11 cellular contexts compared by ENCODE assay signal in genomic region chr4:38562751-38563198, GRCh38.
DNase-seq lines count a peak whose midpoint lies in the region; ATAC-seq, FAIRE-seq and TF ChIP-seq lines count a peak whose summit lies in the region.
"Had no signal": no experiment of that assay in that cellular context is flagged by ENCODE, and none has a peak within 500 bp of the region (broad histone marks: within the 10 kb centered on the region; RNA-seq: fewer than 3 reads in every experiment).

No MANE protein-coding gene starts in this region.

- H2BK5ac ChIP-seq in IMR-90 (ENCODE audit: low read depth, low read length, poor library complexity, severe bottlenecking), result no peak overlapping the region
- H2BK5ac ChIP-seq in H1 (ENCODE audit: low read depth, low read length), result no peak overlapping the region
- H2BK5ac ChIP-seq in mesenchymal stem cell (ENCODE audit: low read depth, low read length, poor library complexity, severe bottlenecking), result no peak overlapping the region

- H3K23me2 ChIP-seq in H1 (ENCODE audit: low read depth, low read length), result no peaks in the 10 kb centered on the region

- FAIRE-seq in H1 (lab: Jason Lieb, UNC), result no peak
- FAIRE-seq: HTR-8/SVneo had no signal

- H3K9me1 ChIP-seq in IMR-90 (ENCODE audit: insufficient read depth, low read length), result peaks cover 14% of the 10 kb centered on the region; the same call in 1 of the 2 replicates

- peak overlapping the region; percentile 66 for H3K14ac ChIP-seq in IMR-90 (replicated peaks; ENCODE audit: low read depth, low read length)
- H3K14ac ChIP-seq in H1 (ENCODE audit: insufficient read length), result no peak overlapping the region
- peak overlapping the region in 1 of 2 experiments; percentile 65 for H3K14ac ChIP-seq in mesenchymal stem cell (ENCODE audit: low read length in 2 of 2)

- peak overlapping the region; percentile 66; the same call in 1 of the 2 replicates for H3K18ac ChIP-seq in IMR-90 (ENCODE audit: low read depth, low read length)
- H3K18ac ChIP-seq in H1 (ENCODE audit: extremely low read depth, low read length), result no peak overlapping the region
- peak overlapping the region in 1 of 2 experiments; percentile 37 for H3K18ac ChIP-seq in mesenchymal stem cell (ENCODE audit: low read depth in 1 of 2, low read length in 2 of 2)

- peak overlapping the region; percentile 55 for H2AK9ac ChIP-seq in IMR-90 (replicated peaks; ENCODE audit: low read depth, low read length, poor library complexity)

- peak; percentile 45 for DNase-seq in AG20443 (ENCODE audit: low spot score)
- DNase-seq in IMR-90, result peak; percentile 28
- no peak for DNase-seq in H1 (ENCODE audit: low read depth in 1 of 2, low spot score in 2 of 2)
- peak; percentile 21 for DNase-seq in mesenchymal stem cell
- DNase-seq in vagina (ENCODE audit: extremely low spot score in 2 of 2), result no peak
- DNase-seq in ovary, result no peak
- DNase-seq: CD8-positive, alpha-beta memory T cell had no signal

- H2BK15ac ChIP-seq in IMR-90 (ENCODE audit: low read depth, low read length) (peak overlapping the region; percentile 77; the same call in 1 of the 3 replicates), H1 (ENCODE audit: low read length) (no peak overlapping the region), mesenchymal stem cell (ENCODE audit: low read depth, poor library complexity, severe bottlenecking) (no peak overlapping the region)

- TF ChIP-seq RAD21 in IMR-90 (IDR thresholded peaks at IDR 0.05; ENCODE audit: low read length) (no peak), H1 (IDR thresholded peaks at IDR 0.05 in 1 of 2, conservative IDR thresholded peaks at IDR 0.05 in 1 of 2; ENCODE audit: low read depth in 2 of 2, low read length in 2 of 2) (no peak)

- no peaks in the 10 kb centered on the region for H3K79me2 ChIP-seq in H1 (ENCODE audit: control insufficient read depth in 1 of 2, insufficient read depth in 2 of 2, low read length in 2 of 2)

- CTCF ChIA-PET in IMR-90 (lab: Yijun Ruan, JAX) (no interaction called here), H1 (lab: Charles Lee; ENCODE audit: partially characterized antibody) (interaction anchor here (0.7 to 1.0 kb wide), 2 partner anchors 9 to 27 kb away, joined by 3 read pairs; no protein-coding TSS in a partner anchor)

- H3K27ac ChIP-seq in IMR-90 (ENCODE audit: insufficient read depth, low read length), result peak overlapping the region; percentile 77; the same call in 1 of the 2 replicates
- no peak overlapping the region for H3K27ac ChIP-seq in H1 (ENCODE audit: low read depth, low read length)
- no peak overlapping the region for H3K27ac ChIP-seq in mesenchymal stem cell (ENCODE audit: low read length, poor library complexity, severe bottlenecking)
- H3K27ac ChIP-seq in vagina, result no peak overlapping the region
- H3K27ac ChIP-seq in ovary, result no peak overlapping the region
- H3K27ac ChIP-seq: Peyer's patch had no signal

- peaks cover 18% of the 10 kb centered on the region for H3K4me1 ChIP-seq in IMR-90 (ENCODE audit: control insufficient read depth, insufficient read depth, low read length)
- H3K4me1 ChIP-seq in H1 (replicated peaks in 1 of 4; ENCODE audit: control insufficient read depth in 3 of 4, insufficient read depth in 4 of 4, low read length in 3 of 4), result peaks cover 0 to 4% (median 0%) of the 10 kb centered on the region in 4 experiments; a peak in 1 of 7 replicates
- no peaks in the 10 kb centered on the region for H3K4me1 ChIP-seq in mesenchymal stem cell (ENCODE audit: control insufficient read depth, insufficient read depth, low read depth, low read length)
- peaks cover 28% of the 10 kb centered on the region for H3K4me1 ChIP-seq in vagina
- H3K4me1 ChIP-seq in ovary (ENCODE audit: insufficient read depth), result peaks cover 6% of the 10 kb centered on the region

- H3K4ac ChIP-seq in IMR-90 (ENCODE audit: low read depth, low read length), result peak overlapping the region; percentile 71
- no peak overlapping the region for H3K4ac ChIP-seq in H1 (replicated peaks; ENCODE audit: insufficient read length, low read depth, low read length)
- peak overlapping the region in 1 of 2 experiments; percentile 69 for H3K4ac ChIP-seq in mesenchymal stem cell (ENCODE audit: low read depth in 1 of 2, low read length in 2 of 2)

- no peak overlapping the region for H2BK12ac ChIP-seq in H1 (ENCODE audit: low read depth, low read length)
- H2BK12ac ChIP-seq in mesenchymal stem cell (ENCODE audit: low read length in 2 of 2), result peak overlapping the region in 1 of 2 experiments; percentile 54

- in situ Hi-C loops in IMR-90 (cut with MboI; ENCODE audit: low sequenced_read_pairs), result no loop called here

- H3K56ac ChIP-seq in IMR-90 (ENCODE audit: extremely low read depth, insufficient read depth, low read length), result no peak overlapping the region; the same call in 1 of the 2 replicates
- no peak overlapping the region for H3K56ac ChIP-seq in H1 (replicated peaks; ENCODE audit: insufficient read length, low read depth, low read length)

- H2BK120ac ChIP-seq in IMR-90 (ENCODE audit: low read depth, low read length), result peak overlapping the region; percentile 53
- no peak overlapping the region for H2BK120ac ChIP-seq in H1 (replicated peaks; ENCODE audit: low read depth, low read length)
- H2BK120ac ChIP-seq in mesenchymal stem cell (ENCODE audit: low read depth, low read length), result peak overlapping the region; percentile 77

- H2BK20ac ChIP-seq in IMR-90 (ENCODE audit: low read depth, low read length), result peak overlapping the region; percentile 51
- no peak overlapping the region for H2BK20ac ChIP-seq in H1 (ENCODE audit: low read length)

- H3K79me1 ChIP-seq in IMR-90 (ENCODE audit: low read depth in 1 of 2, low read length in 2 of 2) (no peaks in the 10 kb centered on the region), H1 (ENCODE audit: low read depth, low read length) (no peaks in the 10 kb centered on the region), mesenchymal stem cell (replicated peaks; ENCODE audit: low read length, poor library complexity, severe bottlenecking) (no peaks in the 10 kb centered on the region)

- no CpG with 5 or more reads among the region's 4 CpGs for WGBS in IMR-90 (ENCODE audit: extremely low coverage in 2 of 2, insufficient read length in 1 of 2), 2 experiments
- 91% methylated on average over 4 of the region's 4 CpGs; no CpG with 5 or more reads in 1 of the 2 experiments for WGBS in H1 (ENCODE audit: extremely low coverage in 1 of 2, insufficient coverage in 1 of 2, insufficient read length in 1 of 2, insufficient replicate concordance in 2 of 2, low coverage in 1 of 2, low lambda C conversion rate in 2 of 2, missing lambda C conversion rate in 1 of 2), 2 experiments
- 26% methylated on average over 2 of the region's 4 CpGs for WGBS in mesenchymal stem cell
- WGBS in ovary, 3 donors, result 37 to 54% (median 39%) methylated on average over 4 of the region's 4 CpGs

- H3K23ac ChIP-seq in IMR-90 (ENCODE audit: low read depth, low read length) (peak overlapping the region; percentile 51; the same call in 1 of the 2 replicates), H1 (ENCODE audit: insufficient read length) (no peak overlapping the region), mesenchymal stem cell (ENCODE audit: low read length in 2 of 2) (no peak overlapping the region)

- TF ChIP-seq CTCF in IMR-90 (conservative IDR thresholded peaks at IDR 0.05; ENCODE audit: low read depth, low read length), result no peak
- TF ChIP-seq CTCF in H1 (IDR thresholded peaks at IDR 0.05; ENCODE audit: control extremely low read depth in 1 of 3, insufficient read depth in 1 of 3, low read depth in 1 of 3, low read length in 3 of 3), result no peak
- TF ChIP-seq CTCF in vagina (IDR thresholded peaks at IDR 0.05), result no peak
- no peak for TF ChIP-seq CTCF in ovary (IDR thresholded peaks at IDR 0.05)

- H2AK5ac ChIP-seq in IMR-90 (ENCODE audit: low read depth, low read length) (no peak overlapping the region), H1 (ENCODE audit: low read depth, low read length) (no peak overlapping the region), mesenchymal stem cell (ENCODE audit: low read length, severe bottlenecking) (no peak overlapping the region)

- no peak overlapping the region for H3K4me3 ChIP-seq in IMR-90 (ENCODE audit: insufficient read depth, low read depth, low read length)
- H3K4me3 ChIP-seq in H1 (ENCODE audit: extremely low read depth in 1 of 4, insufficient read depth in 2 of 4, low read depth in 3 of 4, low read length in 4 of 4), result no peak overlapping the region
- H3K4me3 ChIP-seq in mesenchymal stem cell (ENCODE audit: insufficient read depth in 1 of 2, low read depth in 1 of 2, low read length in 2 of 2), result no peak overlapping the region
- H3K4me3 ChIP-seq in vagina, result no peak overlapping the region
- no peak overlapping the region for H3K4me3 ChIP-seq in ovary
- H3K4me3 ChIP-seq: Peyer's patch had no signal

- H2AFZ ChIP-seq in IMR-90 (replicated peaks; ENCODE audit: low read length, poor library complexity) (peak overlapping the region; percentile 71), H1 (ENCODE audit: low read length) (peak overlapping the region; percentile 42; the same call in 1 of the 2 replicates), mesenchymal stem cell (ENCODE audit: low read depth, low read length) (peak overlapping the region; percentile 56)

- TF ChIP-seq EP300 in H1 (IDR thresholded peaks at IDR 0.05; ENCODE audit: borderline replicate concordance in 1 of 2, low read depth in 2 of 2, low read length in 2 of 2), result no peak
- TF ChIP-seq EP300 in ovary (IDR thresholded peaks at IDR 0.05), result no peak

- H3K9me3 ChIP-seq in IMR-90 (ENCODE audit: control insufficient read depth, insufficient read depth, low read length) (no peaks in the 10 kb centered on the region), H1 (ENCODE audit: insufficient read depth in 2 of 2, low read depth in 1 of 2, low read length in 1 of 2) (no peaks in the 10 kb centered on the region), mesenchymal stem cell (ENCODE audit: control insufficient read depth, low read length) (no peaks in the 10 kb centered on the region), vagina (no peaks in the 10 kb centered on the region), ovary (no peaks in the 10 kb centered on the region)
- H3K9me3 ChIP-seq: Peyer's patch had no signal

- no TSS peak for BruUV-seq in IMR-90 (replicated peaks; lab: Mats Ljungman, UMichigan)

- H4K20me1 ChIP-seq in IMR-90 (ENCODE audit: insufficient read depth, low read length) (no peaks in the 10 kb centered on the region), H1 (replicated peaks in 1 of 2; ENCODE audit: control insufficient read depth in 1 of 2, insufficient read depth in 2 of 2, low read length in 2 of 2) (no peaks in the 10 kb centered on the region)

- H3K4me2 ChIP-seq in IMR-90 (ENCODE audit: low read depth, low read length) (no peak overlapping the region), H1 (ENCODE audit: insufficient read depth in 1 of 2, low read depth in 2 of 2, low read length in 2 of 2) (no peak overlapping the region), mesenchymal stem cell (ENCODE audit: low read length, poor library complexity, severe bottlenecking) (no peak overlapping the region)

- intact Hi-C loops in IMR-90 (cut with micrococcal nuclease) (loop anchor here (5.0 kb wide), 2 partner anchors 40 to 240 kb away; no protein-coding TSS in a partner anchor), vagina (cut with DNase I) (no loop called here), ovary (cut with DNase I) (no loop called here)

- H4K5ac ChIP-seq in IMR-90 (ENCODE audit: low read depth, low read length) (peak overlapping the region; percentile 13; the same call in 1 of the 2 replicates), H1 (ENCODE audit: insufficient read length, low read depth, low read length) (no peak overlapping the region)

- H3K27me3 ChIP-seq in IMR-90 (ENCODE audit: control insufficient read depth, insufficient read depth, low read length) (no peaks in the 10 kb centered on the region), H1 (replicated peaks in 1 of 4; ENCODE audit: control insufficient read depth in 3 of 4, extremely low read depth in 1 of 4, insufficient read depth in 3 of 4, low read length in 3 of 4) (no peaks in the 10 kb centered on the region), mesenchymal stem cell (ENCODE audit: control insufficient read depth in 1 of 2, insufficient read depth in 1 of 2, low read length in 2 of 2) (peaks cover 0 to 9% of the 10 kb centered on the region in 2 experiments), vagina (no peaks in the 10 kb centered on the region), ovary (no peaks in the 10 kb centered on the region)
- H3K27me3 ChIP-seq: Peyer's patch had no signal

- H3K36me3 ChIP-seq in IMR-90 (ENCODE audit: control insufficient read depth, insufficient read depth, low read length) (no peaks in the 10 kb centered on the region), H1 (ENCODE audit: control insufficient read depth in 2 of 4, insufficient read depth in 4 of 4, low read length in 3 of 4) (no peaks in the 10 kb centered on the region), mesenchymal stem cell (ENCODE audit: control insufficient read depth in 1 of 2, insufficient read depth in 2 of 2, low read depth in 1 of 2, low read length in 2 of 2) (no peaks in the 10 kb centered on the region), vagina (no peaks in the 10 kb centered on the region), ovary (no peaks in the 10 kb centered on the region)
- H3K36me3 ChIP-seq: Peyer's patch had no signal

- ATAC-seq in IMR-90 (ENCODE audit: low read depth) (peak; percentile 65), GM18517 (IDR thresholded peaks at IDR 0.05; ENCODE audit: unreplicated experiment) (no peak)
- no peak for ATAC-seq in activated CD4-positive, CD25-positive, alpha-beta regulatory T cell treated with anti-CD3 and anti-CD28 coated beads, Interleukin-2, amount 50 U/mL, for 24 hours

- peak overlapping the region; percentile 15 to 44; a peak in 2 of 4 replicates for H4K8ac ChIP-seq in IMR-90 (ENCODE audit: low read depth in 2 of 2, low read length in 2 of 2)
- no peak overlapping the region for H4K8ac ChIP-seq in H1 (ENCODE audit: extremely low read depth, insufficient read depth, low read length)
- peak overlapping the region; percentile 19 for H4K8ac ChIP-seq in mesenchymal stem cell (ENCODE audit: low read length)

- H3K9ac ChIP-seq in IMR-90 (ENCODE audit: low read depth, low read length) (no peak overlapping the region; the same call in 1 of the 2 replicates), H1 (replicated peaks in 1 of 4; ENCODE audit: extremely low read depth in 1 of 4, low read depth in 3 of 4, low read length in 3 of 4) (no peak overlapping the region), mesenchymal stem cell (ENCODE audit: low read length) (no peak overlapping the region)

- dilution Hi-C loops in IMR-90 (cut with HindIII; ENCODE audit: low sequenced_read_pairs, unreplicated experiment), result no loop called here

- POLR2A ChIA-PET in IMR-90 (lab: Charles Lee; ENCODE audit: unreplicated experiment), result no interaction called here
- POLR2A ChIA-PET in H1 (lab: Charles Lee; ENCODE audit: partially characterized antibody), result no interaction called here

- TF ChIP-seq POLR2A in IMR-90 (IDR thresholded peaks at IDR 0.05; ENCODE audit: low read depth, low read length) (no peak), H1 (IDR thresholded peaks at IDR 0.05; ENCODE audit: control extremely low read depth in 1 of 2, low read depth in 2 of 2, low read length in 2 of 2) (no peak), vagina (IDR thresholded peaks at IDR 0.05) (no peak), ovary (IDR thresholded peaks at IDR 0.05) (no peak)

- H4K91ac ChIP-seq in IMR-90 (ENCODE audit: insufficient read depth, low read depth, low read length) (peak overlapping the region; percentile 58), H1 (replicated peaks; ENCODE audit: insufficient read length, low read length) (no peak overlapping the region), mesenchymal stem cell (ENCODE audit: low read length) (peak overlapping the region; percentile 7)

Comparison
In these comparisons a context has a peak if more than half of its experiments do, and no peak if none do; other contexts are left out.
1. DNase-seq: peak in AG20443 (single experiment), IMR-90 (single experiment) and mesenchymal stem cell (single experiment); none in H1 (0 of 2), vagina (0 of 2) and ovary (0 of 5).
2. Peak in every context shown above with its lines, with median percentiles within 50 percentile points of each other: H2AFZ ChIP-seq.